Comparison of ENCODE assay signal across 8 cellular contexts in the genomic region with DNA sequence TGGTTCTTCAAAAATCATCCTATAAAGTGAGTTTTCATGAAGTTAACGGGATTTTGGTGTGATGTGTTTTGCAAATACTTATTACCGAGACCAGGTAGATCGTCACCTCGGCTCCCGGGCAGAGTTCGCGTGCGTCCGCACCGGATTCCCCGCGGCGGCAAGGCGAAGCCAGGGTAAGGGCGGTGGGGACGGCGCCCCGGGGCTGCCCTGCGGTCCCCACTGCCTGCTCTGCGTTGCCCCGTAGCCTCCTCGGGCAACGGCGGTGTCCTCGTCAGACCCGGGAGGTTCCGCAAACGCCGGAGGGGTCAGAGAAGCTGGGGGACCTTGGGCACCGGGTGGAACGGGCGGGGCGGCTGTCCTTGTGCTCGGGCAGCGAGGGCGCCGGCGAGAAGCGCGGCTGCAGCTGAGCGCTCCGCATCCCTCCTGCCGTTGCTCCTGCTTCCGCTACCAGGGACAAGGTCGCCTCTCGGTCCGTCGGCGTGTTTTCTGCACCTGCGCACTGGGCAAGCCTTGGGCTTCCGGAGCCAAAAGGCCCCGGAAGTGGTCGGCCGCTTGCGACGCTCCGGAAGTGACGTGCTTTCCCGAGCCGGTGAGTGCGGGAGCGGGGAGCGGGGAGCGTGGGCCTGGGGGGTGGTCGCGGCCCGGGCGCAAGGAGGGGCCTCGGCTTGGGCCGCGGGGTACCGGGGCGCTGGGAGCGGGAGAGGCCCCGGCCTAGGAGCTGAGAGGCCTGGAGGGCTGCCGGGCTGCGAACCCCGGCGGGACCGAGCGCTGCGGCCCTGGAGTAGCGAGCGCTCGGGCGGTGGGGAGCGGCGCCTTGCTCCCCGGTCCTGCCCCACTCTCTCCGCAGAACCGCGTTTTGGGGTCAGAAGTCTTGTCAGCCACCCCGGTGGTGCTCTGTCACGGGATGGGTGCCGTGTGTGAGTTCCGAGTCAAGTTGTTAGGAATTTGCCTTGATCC. TPM values are rescaled to one million over a fixed set of nuclear protein-coding genes. Genes with fewer than 3 reads are reported as not detected.
DNase-seq lines count a peak whose midpoint lies in the region; ATAC-seq and TF ChIP-seq lines count a peak whose summit lies in the region.

A gene with protein sequence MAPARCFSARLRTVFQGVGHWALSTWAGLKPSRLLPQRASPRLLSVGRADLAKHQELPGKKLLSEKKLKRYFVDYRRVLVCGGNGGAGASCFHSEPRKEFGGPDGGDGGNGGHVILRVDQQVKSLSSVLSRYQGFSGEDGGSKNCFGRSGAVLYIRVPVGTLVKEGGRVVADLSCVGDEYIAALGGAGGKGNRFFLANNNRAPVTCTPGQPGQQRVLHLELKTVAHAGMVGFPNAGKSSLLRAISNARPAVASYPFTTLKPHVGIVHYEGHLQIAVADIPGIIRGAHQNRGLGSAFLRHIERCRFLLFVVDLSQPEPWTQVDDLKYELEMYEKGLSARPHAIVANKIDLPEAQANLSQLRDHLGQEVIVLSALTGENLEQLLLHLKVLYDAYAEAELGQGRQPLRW (plus strand): TSS at position 560 of the 957 bp plus-strand sequence. CDS start 10,393 bp downstream, outside the sequence.

- H3K27me3 ChIP-seq in H7 (ENCODE audit: control insufficient read depth, insufficient read depth, low read length) (no peaks in the 10 kb centered on the region), Loucy (ENCODE audit: insufficient read depth, low read length, poor library complexity, severe bottlenecking) (no peaks in the 10 kb centered on the region), RWPE2 (ENCODE audit: insufficient read depth, poor library complexity, severe bottlenecking) (no peaks in the 10 kb centered on the region)

- H3K27ac Mint-ChIP-seq in activated T-helper 2 cell treated with anti-CD3 and anti-CD28 coated beads, Interferon-gamma antibody, Interleukin-2, Interleukin-4, amounts not matched to agents 10 μg/mL and 5 μg/mL and 100 μg/mL, durations not matched to agents 14 hours and 24 hours and 36 hours = peak within 1 kb of the TSS; percentile 89
- peak within 1 kb of the TSS; percentile 90 to 98 for H3K27ac Mint-ChIP-seq in natural killer cell

- TF ChIP-seq CTCF in Loucy (conservative IDR thresholded peaks at IDR 0.05; ENCODE audit: low read length) = no peak
- no peak for TF ChIP-seq CTCF in RWPE2 (IDR thresholded peaks at IDR 0.05; ENCODE audit: poor library complexity, severe bottlenecking)
- no peak for TF ChIP-seq CTCF in natural killer cell (IDR thresholded peaks at IDR 0.05)

- peak within 1 kb of the TSS; percentile 91 for H3K4me3 Mint-ChIP-seq in activated T-helper 2 cell treated with anti-CD3 and anti-CD28 coated beads, Interferon-gamma antibody, Interleukin-2, Interleukin-4, amounts not matched to agents 10 μg/mL and 5 μg/mL and 100 μg/mL, durations not matched to agents 14 hours and 24 hours and 36 hours (ENCODE audit: low read depth)
- H3K4me3 Mint-ChIP-seq in natural killer cell = peak within 1 kb of the TSS; percentile 86

- H3K36me3 ChIP-seq in H7 (replicated peaks; ENCODE audit: control insufficient read depth, insufficient read depth, low read length) (peaks cover 5% of the 10 kb centered on the region), Loucy (ENCODE audit: insufficient read depth, low read length) (peaks cover 4% of the 10 kb centered on the region; the same call in 1 of the 2 replicates), RWPE2 (ENCODE audit: low read depth) (peaks cover 27% of the 10 kb centered on the region)

- H3K4me1 Mint-ChIP-seq in activated T-helper 2 cell treated with anti-CD3 and anti-CD28 coated beads, Interferon-gamma antibody, Interleukin-2, Interleukin-4, amounts not matched to agents 10 μg/mL and 5 μg/mL and 100 μg/mL, durations not matched to agents 14 hours and 24 hours and 36 hours (ENCODE audit: low read depth) = peaks cover 24% of the 10 kb centered on the region
- H3K4me1 Mint-ChIP-seq in natural killer cell = peaks cover 14 to 28% of the 10 kb centered on the region in 2 donors

- H3K79me2 ChIP-seq in Loucy (ENCODE audit: insufficient read depth, low read length) = peaks cover 55% of the 10 kb centered on the region

- no peaks in the 10 kb centered on the region for H3K27me3 Mint-ChIP-seq in activated T-helper 2 cell treated with anti-CD3 and anti-CD28 coated beads, Interferon-gamma antibody, Interleukin-2, Interleukin-4, amounts not matched to agents 10 μg/mL and 5 μg/mL and 100 μg/mL, durations not matched to agents 14 hours and 24 hours and 36 hours (ENCODE audit: low read depth)
- no peaks in the 10 kb centered on the region for H3K27me3 Mint-ChIP-seq in natural killer cell (ENCODE audit: low read depth in 2 of 2)

- peaks cover 14% of the 10 kb centered on the region for H3K36me3 Mint-ChIP-seq in activated T-helper 2 cell treated with anti-CD3 and anti-CD28 coated beads, Interferon-gamma antibody, Interleukin-2, Interleukin-4, amounts not matched to agents 10 μg/mL and 5 μg/mL and 100 μg/mL, durations not matched to agents 14 hours and 24 hours and 36 hours (ENCODE audit: low read depth)
- no peaks in the 10 kb centered on the region for H3K36me3 Mint-ChIP-seq in natural killer cell

- peak; percentile 94 for ATAC-seq in RWPE2 (ENCODE audit: low read depth)
- peak; percentile 92 to 94 (median 92) for ATAC-seq in natural killer cell

- no peaks in the 10 kb centered on the region; the same call in 1 of the 2 replicates for H3F3A ChIP-seq in Loucy (ENCODE audit: low read depth)

- peak within 1 kb of the TSS; percentile 95 for H3K4me3 ChIP-seq in H7 (ENCODE audit: insufficient read depth, low read depth, low read length)
- H3K4me3 ChIP-seq in Loucy (ENCODE audit: low read length, poor library complexity, severe bottlenecking) = peak within 1 kb of the TSS; percentile 96
- peak within 1 kb of the TSS; percentile 88 for H3K4me3 ChIP-seq in RWPE2 (ENCODE audit: severe bottlenecking)

- H3K9ac ChIP-seq in Loucy (ENCODE audit: low read depth, low read length, poor library complexity, severe bottlenecking) = peak within 1 kb of the TSS; percentile 94

- H3K4me1 ChIP-seq in Loucy (ENCODE audit: insufficient read depth, low read length, poor library complexity, severe bottlenecking) (peaks cover 34% of the 10 kb centered on the region), RWPE2 (ENCODE audit: insufficient read depth, poor library complexity, severe bottlenecking) (peaks cover 17% of the 10 kb centered on the region)

- H2AFZ ChIP-seq in Loucy (ENCODE audit: low read length) = peak within 1 kb of the TSS; percentile 79

- peaks cover 13% of the 10 kb centered on the region for H4K20me1 ChIP-seq in Loucy (ENCODE audit: insufficient read depth, low read length, poor library complexity, severe bottlenecking)

- H3K9me3 ChIP-seq in Loucy (ENCODE audit: insufficient read depth, low read depth, low read length) (no peaks in the 10 kb centered on the region), RWPE2 (ENCODE audit: severe bottlenecking) (no peaks in the 10 kb centered on the region)

- peak within 1 kb of the TSS; percentile 100 for H3K4me2 ChIP-seq in Loucy (ENCODE audit: low read depth, low read length, poor library complexity, severe bottlenecking)

- H3K27ac ChIP-seq in RWPE2 (ENCODE audit: poor library complexity, severe bottlenecking) = peak within 1 kb of the TSS; percentile 63

- H3K9me2 ChIP-seq in Loucy (replicated peaks; ENCODE audit: low read depth, low read length) = no peaks in the 10 kb centered on the region

- DNase-seq in EL (peak; percentile 96), H7 (peak; percentile 99), RWPE2 (ENCODE audit: low spot score) (peak; percentile 100), fibroblast of peridontal ligament (ENCODE audit: extremely low read depth) (peak; percentile 92), natural killer cell (peak; percentile 88)
- peak; percentile 93 for DNase-seq in activated T-helper 2 cell treated with anti-CD3 and anti-CD28 coated beads, Interferon-gamma antibody, Interleukin-2, Interleukin-4, amounts not matched to agents 10 μg/mL and 5 μg/mL and 100 μg/mL, durations not matched to agents 14 hours and 24 hours and 36 hours (ENCODE audit: low spot score)
- peak; percentile 84 to 93 (median 92) for DNase-seq in stimulated activated naive CD4-positive, alpha-beta T cell (lab: John Stamatoyannopoulos, UW)

- H3K9me3 Mint-ChIP-seq in activated T-helper 2 cell treated with anti-CD3 and anti-CD28 coated beads, Interferon-gamma antibody, Interleukin-2, Interleukin-4, amounts not matched to agents 10 μg/mL and 5 μg/mL and 100 μg/mL, durations not matched to agents 14 hours and 24 hours and 36 hours = no peaks in the 10 kb centered on the region
- no peaks in the 10 kb centered on the region for H3K9me3 Mint-ChIP-seq in natural killer cell

- intact Hi-C loops in activated T-helper 2 cell treated with anti-CD3 and anti-CD28 coated beads, Interferon-gamma antibody, Interleukin-2, Interleukin-4, amounts not matched to agents 10 μg/mL and 5 μg/mL and 100 μg/mL, durations not matched to agents 14 hours and 24 hours and 36 hours (cut with micrococcal nuclease) = loop anchor here (1.0 to 2.0 kb wide), 3 partner anchors 41 to 60 kb away; partner anchors contain the start of genes LSM14B and OSBPL2
- intact Hi-C loops in natural killer cell (cut with micrococcal nuclease) = loop anchor here (2.0 kb wide), 2 partner anchors 40 to 56 kb away; partner anchors contain the start of genes OSBPL2, PSMA7 and SS18L1

RNA-seq across cellular contexts. Expression of the gene that starts here (rescaled TPM):
- total RNA-seq in H7 (2014; rRNA removed; shearing (Covaris generic)) = 32.7 and 37.8 TPM in 2 replicates
- 34.0 and 40.2 TPM in 2 replicates for total RNA-seq in activated T-helper 2 cell treated with anti-CD3 and anti-CD28 coated beads, Interferon-gamma antibody, Interleukin-2, Interleukin-4, amounts not matched to agents 10 μg/mL and 5 μg/mL and 100 μg/mL, durations not matched to agents 14 hours and 24 hours and 36 hours
- total RNA-seq in natural killer cell = 10 to 100 TPM; 16.8 to 25.8 (median 25.3) TPM

Comparison
In these comparisons a context has a peak if more than half of its experiments do, and no peak if none do; other contexts are left out.
1. Peak in every context shown above with its lines: DNase-seq, ATAC-seq, H3K4me3 ChIP-seq and H3K27ac ChIP-seq.